Comparison of ENCODE assay signal across 10 cellular contexts in the genomic region with DNA sequence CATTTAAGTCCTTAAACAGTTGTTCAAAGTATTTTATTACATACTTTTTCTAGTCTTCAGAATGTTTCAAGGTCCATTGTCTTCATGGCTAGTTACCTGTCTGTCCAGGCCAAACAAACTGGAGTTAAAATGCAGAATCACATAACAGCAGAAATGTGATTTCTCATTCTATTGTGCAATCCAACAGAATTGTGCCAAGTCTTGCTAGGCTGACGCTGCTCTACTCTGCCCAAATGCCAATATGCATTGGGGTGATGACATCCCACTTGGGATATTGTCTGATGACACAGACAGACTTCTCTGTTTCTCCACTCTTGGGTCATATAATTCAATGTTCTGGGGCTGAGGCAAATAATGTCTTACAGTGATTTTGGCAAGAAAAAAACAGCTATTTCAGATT. TPM values are rescaled to one million over a fixed set of nuclear protein-coding genes. Genes with fewer than 3 reads are reported as not detected.
DNase-seq lines count a peak whose midpoint lies in the region; ATAC-seq, FAIRE-seq and TF ChIP-seq lines count a peak whose summit lies in the region.
"Had no signal": no experiment of that assay in that cellular context is flagged by ENCODE, and none has a peak within 500 bp of the region (broad histone marks: within the 10 kb centered on the region; RNA-seq: fewer than 3 reads in every experiment).

No MANE protein-coding gene starts in this region.

- H3K36me3 ChIP-seq in PC-3 (ENCODE audit: low read depth, low read length): no peaks in the 10 kb centered on the region
- H3K36me3 ChIP-seq in pancreas: no peaks in the 10 kb centered on the region

- in situ Hi-C loops in GM13977 (cut with MboI; ENCODE audit: low pct_unique_long_range_greater_than_20kb, low sequenced_read_pairs, unreplicated experiment): loop anchor here (25.0 kb wide), 1 partner anchor 302 kb away; the partner anchor contains the start of genes CSF2 and IL3

- no peak overlapping the region for H2AFZ ChIP-seq in PC-3 (ENCODE audit: low read length)

- peak overlapping the region; percentile 86 to 96 (median 96) for H3K27ac Mint-ChIP-seq in CD14-positive monocyte

- no peak for ATAC-seq in PC-3
- peak; percentile 51 to 75 (median 74) for ATAC-seq in pancreas
- no peak for ATAC-seq in HG02623 (IDR thresholded peaks at IDR 0.05; ENCODE audit: unreplicated experiment)

- intact Hi-C loops in CD14-positive monocyte (cut with micrococcal nuclease): loop anchor here in 1 of 2 donors (5.0 kb wide), 1 partner anchor 67 kb away; no protein-coding TSS in a partner anchor
- intact Hi-C loops in PC-3 (cut with micrococcal nuclease): loop anchor here (5.0 kb wide), 1 partner anchor 47 kb away; no protein-coding TSS in a partner anchor
- intact Hi-C loops in pancreas (cut with DNase I): no loop called here

- H3K4me3 ChIP-seq in PC-3 (ENCODE audit: low read length) (no peak overlapping the region), fibroblast of villous mesenchyme (ENCODE audit: low read depth, low read length) (no peak overlapping the region), pancreas (no peak overlapping the region)

- H3K9me3 ChIP-seq in PC-3 (ENCODE audit: low read length) (no peaks in the 10 kb centered on the region), pancreas (no peaks in the 10 kb centered on the region)

- no peaks in the 10 kb centered on the region for H3K27me3 ChIP-seq in PC-3 (ENCODE audit: low read length)
- no peaks in the 10 kb centered on the region for H3K27me3 ChIP-seq in pancreas

- H3K36me3 Mint-ChIP-seq in CD14-positive monocyte: peaks cover 0 to 6% of the 10 kb centered on the region in 2 donors

- 7 to 11% methylated on average over 1 of the region's 1 CpG for WGBS in pancreas, 2 donors

- H3K27me3 Mint-ChIP-seq in CD14-positive monocyte (ENCODE audit: low read depth in 3 of 3): no peaks in the 10 kb centered on the region

- POLR2A ChIA-PET in PC-3 (lab: Charles Lee; ENCODE audit: unreplicated experiment): no interaction called here

- H3K4me1 Mint-ChIP-seq in CD14-positive monocyte: peaks cover 25% of the 10 kb centered on the region

- H3K79me2 ChIP-seq in PC-3 (ENCODE audit: low read length): peaks cover 5% of the 10 kb centered on the region; the same call in 1 of the 2 replicates

- peaks cover 39% of the 10 kb centered on the region for H3K4me1 ChIP-seq in PC-3 (ENCODE audit: insufficient read depth, low read length)
- H3K4me1 ChIP-seq in pancreas: peaks cover 0 to 11% (median 0%) of the 10 kb centered on the region in 3 donors

- no peak overlapping the region for H3K4me3 Mint-ChIP-seq in CD14-positive monocyte

- H3F3A ChIP-seq in PC-3 (ENCODE audit: low read length, unreplicated experiment): peaks cover 5% of the 10 kb centered on the region

- CTCF ChIA-PET in PC-3 (lab: Charles Lee): no interaction called here

- DNase-seq in CD14-positive monocyte (ENCODE audit: low spot score) (peak; percentile 84), PC-3 (peak; percentile 80), fibroblast of villous mesenchyme (ENCODE audit: low read depth) (peak; percentile 76), pancreas (no peak), C1 segment of cervical spinal cord (lab: John Stamatoyannopoulos, UW) (no peak), GM13977 (ENCODE audit: low spot score) (no peak), UCSD-AML1 (lab: John Stamatoyannopoulos, UW; ENCODE audit: unreplicated experiment) (no peak)
- DNase-seq: stimulated activated CD4-positive, alpha-beta T cell treated with anti-CD3 and anti-CD28 coated beads, Interleukin-12 subunit alpha, Interleukin-12 subunit beta, amount 100 ng/mL, for 4 hours had no signal

- peak overlapping the region; percentile 11 for H3K4me2 ChIP-seq in PC-3 (ENCODE audit: low read length)

- no peak overlapping the region for H3K9ac ChIP-seq in PC-3 (ENCODE audit: low read length)

- H3K9me2 ChIP-seq in PC-3 (replicated peaks; ENCODE audit: low read length): no peaks in the 10 kb centered on the region

- H3K9me3 Mint-ChIP-seq in CD14-positive monocyte: no peaks in the 10 kb centered on the region

- H3K27ac ChIP-seq in PC-3 (ENCODE audit: low read length): peak overlapping the region; percentile 44
- H3K27ac ChIP-seq in pancreas: no peak overlapping the region

- FAIRE-seq in pancreas (lab: Jason Lieb, UNC): no peak
- FAIRE-seq: islet of Langerhans had no signal

- no peaks in the 10 kb centered on the region for H4K20me1 ChIP-seq in PC-3 (ENCODE audit: low read length)

- BruUV-seq in PC-3 (replicated peaks; lab: Mats Ljungman, UMichigan): no TSS peak

- TF ChIP-seq CTCF in CD14-positive monocyte (IDR thresholded peaks at IDR 0.05): no peak
- no peak for TF ChIP-seq CTCF in PC-3 (conservative IDR thresholded peaks at IDR 0.05; ENCODE audit: low read depth, low read length)
- TF ChIP-seq CTCF in fibroblast of villous mesenchyme (IDR thresholded peaks at IDR 0.05; ENCODE audit: insufficient read depth, low read depth, low read length): no peak
- TF ChIP-seq CTCF in pancreas (IDR thresholded peaks at IDR 0.05): no peak
- no peak for TF ChIP-seq CTCF in GM13977 (IDR thresholded peaks at IDR 0.05; ENCODE audit: extremely low read depth, insufficient read depth, missing control alignments)

RNA-seq across cellular contexts. Expression of gene SLC22A5, which starts 5.2 kb away (rescaled TPM):
- 1 to 10 TPM; 2.4 to 3.5 TPM for polyA plus RNA-seq in CD14-positive monocyte
- total RNA-seq in PC-3 (2014; rRNA removed): 8.2 and 21.8 TPM in 2 replicates
- 5.8 and 7.3 TPM in 2 replicates for total RNA-seq in fibroblast of villous mesenchyme
- 10 to 100 TPM in 2 of 6 donors, 1 to 10 TPM in 4; 5.5 to 13.1 (median 7.8) TPM for total RNA-seq in pancreas
- 10 to 100 TPM in 1 of 2 donors, 1 to 10 TPM in 1; 7.1 to 12.2 TPM for polyA plus RNA-seq in pancreas

Comparison
In these comparisons a context has a peak if more than half of its experiments do, and no peak if none do; other contexts are left out.
1. DNase-seq: peak in CD14-positive monocyte (single experiment), PC-3 (single experiment) and fibroblast of villous mesenchyme (single experiment); none in pancreas (0 of 6), C1 segment of cervical spinal cord (0 of 14), GM13977 (single experiment) and UCSD-AML1 (single experiment).
2. ATAC-seq: peak in pancreas (4 of 4); none in PC-3 (single experiment) and HG02623 (single experiment).